Comparison of ENCODE assay signal across 19 cellular contexts in the genomic region with DNA sequence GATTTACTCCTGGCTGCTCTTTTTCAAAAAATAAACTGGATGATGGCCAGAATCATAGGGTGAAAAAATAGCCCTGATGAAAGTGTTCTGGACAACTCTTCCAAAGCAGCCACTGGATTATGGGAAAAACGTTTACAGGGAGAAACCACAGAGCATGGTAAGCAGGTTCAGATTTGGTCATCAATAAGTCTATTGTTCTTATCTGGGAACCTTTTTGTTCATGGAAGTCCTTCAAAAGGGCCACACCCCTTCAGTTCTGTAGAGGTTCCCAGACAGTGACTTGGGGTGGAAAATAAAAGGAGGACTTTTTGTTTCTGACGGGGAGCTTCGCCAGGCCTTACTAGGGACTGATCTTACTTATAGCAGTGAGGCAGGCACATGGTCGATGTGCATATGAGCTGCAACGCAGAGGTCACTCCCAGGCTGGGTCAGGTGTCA.
A peak's percentile ranks its signal among the peaks of the same experiment; 100 is the strongest.
DNase-seq lines count a peak whose midpoint lies in the region; ATAC-seq and TF ChIP-seq lines count a peak whose summit lies in the region.
"Had no signal": no experiment of that assay in that cellular context is flagged by ENCODE, and none has a peak within 500 bp of the region (broad histone marks: within the 10 kb centered on the region; RNA-seq: fewer than 3 reads in every experiment).

No MANE protein-coding gene starts in this region.

- no peaks in the 10 kb centered on the region for H3K9me2 ChIP-seq in GM23248 (ENCODE audit: insufficient read depth)

- TF ChIP-seq EP300 in sigmoid colon (IDR thresholded peaks at IDR 0.05) = no peak

- no peaks in the 10 kb centered on the region for H3K36me3 ChIP-seq in GM23248 (ENCODE audit: low read depth)
- H3K36me3 ChIP-seq in adipocyte (ENCODE audit: control insufficient read depth, insufficient read depth, low read length, severe bottlenecking) = no peaks in the 10 kb centered on the region
- H3K36me3 ChIP-seq in heart right ventricle = no peaks in the 10 kb centered on the region
- H3K36me3 ChIP-seq in sigmoid colon = no peaks in the 10 kb centered on the region
- H3K36me3 ChIP-seq: upper lobe of right lung, WERI-Rb-1 had no signal

- H3K27me3 ChIP-seq in GM23248 (replicated peaks; ENCODE audit: insufficient read depth) = no peaks in the 10 kb centered on the region
- no peaks in the 10 kb centered on the region for H3K27me3 ChIP-seq in adipocyte (replicated peaks; ENCODE audit: control insufficient read depth, insufficient read depth, low read length)
- H3K27me3 ChIP-seq in heart right ventricle = no peaks in the 10 kb centered on the region
- no peaks in the 10 kb centered on the region for H3K27me3 ChIP-seq in sigmoid colon
- H3K27me3 ChIP-seq: upper lobe of right lung had no signal

- ATAC-seq in heart right ventricle = peak in 7 of 8 donors; percentile 24 to 71 (median 43)
- no peak for ATAC-seq in effector memory CD8-positive, alpha-beta T cell (replicated peaks)
- ATAC-seq: upper lobe of right lung had no signal

- H3K27ac ChIP-seq in GM23248 = peak overlapping the region; percentile 51
- H3K27ac ChIP-seq in heart right ventricle = peak overlapping the region in 9 of 10 donors; percentile 33 to 75 (median 55)
- H3K27ac ChIP-seq in sigmoid colon = peak overlapping the region; percentile 34 to 66 (median 52)
- H3K27ac ChIP-seq: upper lobe of right lung, WERI-Rb-1 had no signal

- H4K20me1 ChIP-seq in GM23248 (ENCODE audit: insufficient read depth) = no peaks in the 10 kb centered on the region

- no peaks in the 10 kb centered on the region for H3K9me3 ChIP-seq in GM23248 (ENCODE audit: low read depth)
- H3K9me3 ChIP-seq in adipocyte (ENCODE audit: control insufficient read depth, low read length) = no peaks in the 10 kb centered on the region
- H3K9me3 ChIP-seq in heart right ventricle = no peaks in the 10 kb centered on the region
- H3K9me3 ChIP-seq in sigmoid colon = no peaks in the 10 kb centered on the region
- H3K9me3 ChIP-seq: upper lobe of right lung had no signal

- in situ Hi-C loops in GM23248 (cut with MboI) = no loop called here

- H3K4me1 Mint-ChIP-seq in effector memory CD8-positive, alpha-beta T cell (ENCODE audit: low read depth in 2 of 2) = no peaks in the 10 kb centered on the region

- H3F3A ChIP-seq in GM23248 (ENCODE audit: insufficient read depth) = peaks cover 45% of the 10 kb centered on the region

- H3K9ac ChIP-seq in GM23248 (peak overlapping the region; percentile 37), adipocyte (ENCODE audit: low read length) (peak overlapping the region; percentile 66)

- intact Hi-C loops in heart right ventricle (cut with DNase I) (loop anchor here in 2 of 10 donors (2.0 to 10.0 kb wide), 2 partner anchors 17 to 65 kb away; no protein-coding TSS in a partner anchor), sigmoid colon (cut with DNase I) (no loop called here)

- peaks cover 4% of the 10 kb centered on the region for H3K36me3 Mint-ChIP-seq in effector memory CD8-positive, alpha-beta T cell (ENCODE audit: insufficient read depth)

- H3K4me3 ChIP-seq in GM23248 (no peak overlapping the region), adipocyte (ENCODE audit: low read length) (peak overlapping the region; percentile 37), heart right ventricle (no peak overlapping the region), sigmoid colon (no peak overlapping the region)
- H3K4me3 ChIP-seq: upper lobe of right lung had no signal

- DNase-seq in GM23248 (no peak), adipocyte (ENCODE audit: low read depth) (no peak), heart right ventricle (no peak), sigmoid colon (no peak), EL (no peak), AML-193 (lab: John Stamatoyannopoulos, UW) (no peak), NCI-H2029 (lab: John Stamatoyannopoulos, UW) (no peak)
- no peak for DNase-seq in effector memory CD8-positive, alpha-beta T cell
- DNase-seq: activated CD8-positive, alpha-beta memory T cell treated with anti-CD3 and anti-CD28 coated beads for 24 hours; activated effector memory CD4-positive, alpha-beta T cell treated with Interleukin-2 at 50 U/mL for 16 hours; aorta; DMS153; KG1; NCI-H1436; NCI-H510A treated with DMSO at 0.1 percent for 48 hours; OCI-M1; SW 1271; upper lobe of right lung; WERI-Rb-1 had no signal

- H3K4me3 Mint-ChIP-seq in effector memory CD8-positive, alpha-beta T cell = no peak overlapping the region

- H3K4me1 ChIP-seq in GM23248 (ENCODE audit: insufficient read depth) = peaks cover 56% of the 10 kb centered on the region
- peaks cover 55% of the 10 kb centered on the region for H3K4me1 ChIP-seq in adipocyte (ENCODE audit: control insufficient read depth, insufficient read depth, low read length)
- H3K4me1 ChIP-seq in heart right ventricle = peaks cover 4 to 63% (median 37%) of the 10 kb centered on the region in 9 donors
- H3K4me1 ChIP-seq in sigmoid colon = peaks cover 0 to 54% (median 43%) of the 10 kb centered on the region in 4 donors

- no peak for TF ChIP-seq CTCF in heart right ventricle (IDR thresholded peaks at IDR 0.05)
- no peak for TF ChIP-seq CTCF in sigmoid colon (IDR thresholded peaks at IDR 0.05)

- no peak overlapping the region for H2AFZ ChIP-seq in GM23248

- no peak overlapping the region for H3K27ac Mint-ChIP-seq in effector memory CD8-positive, alpha-beta T cell

- peaks cover 20% of the 10 kb centered on the region; the same call in 1 of the 2 replicates for H3K79me2 ChIP-seq in GM23248 (ENCODE audit: insufficient read depth)

- no peaks in the 10 kb centered on the region for H3K9me3 Mint-ChIP-seq in effector memory CD8-positive, alpha-beta T cell

- no peak for TF ChIP-seq POLR2A in sigmoid colon (IDR thresholded peaks at IDR 0.05)

- H3K4me2 ChIP-seq in GM23248 (ENCODE audit: unreplicated experiment) = peak overlapping the region; percentile 18

- no peaks in the 10 kb centered on the region for H3K27me3 Mint-ChIP-seq in effector memory CD8-positive, alpha-beta T cell

- WGBS in GM23248 (ENCODE audit: low coverage in 1 of 2, low lambda C conversion rate in 2 of 2, missing lambda C conversion rate in 2 of 2), 2 experiments = 36 to 48% methylated on average over 5 of the region's 5 CpGs
- WGBS in heart right ventricle, 2 donors = 50 to 54% methylated on average over 5 of the region's 5 CpGs
- WGBS in sigmoid colon, 2 donors = 69 to 80% methylated on average over 5 of the region's 5 CpGs
